1 cellular context compared by ENCODE assay signal in genomic region chr1:96723372-96723771, GRCh38.
TF ChIP-seq lines count a peak whose summit lies in the region.

No MANE protein-coding gene starts in this region.

TF ChIP-seq in A549, 52 proteins besides CTCF, POLR2A, EP300 and RAD21 (continued from another document):
- no peak for TF ChIP-seq PBX3 (IDR thresholded peaks at IDR 0.05)
- TF ChIP-seq CBX8 (IDR thresholded peaks at IDR 0.05), result no peak
- TF ChIP-seq RNF2 (IDR thresholded peaks at IDR 0.05; ENCODE audit: borderline replicate concordance, low read depth), result no peak
- TF ChIP-seq ZNF302 (CRISPR knock-in tag; IDR thresholded peaks at IDR 0.05), result no peak
- no peak for TF ChIP-seq SMC3 (IDR thresholded peaks at IDR 0.05)
- no peak for TF ChIP-seq KDM5A (IDR thresholded peaks at IDR 0.05)
